In genomic region chr17:61786088-61786487, GRCh38 we compare ENCODE assay signal across 13 cellular contexts.
"Had no signal": no experiment of that assay in that cellular context is flagged by ENCODE, and none has a peak within 500 bp of the region (broad histone marks: within the 10 kb centered on the region; RNA-seq: fewer than 3 reads in every experiment).

No MANE protein-coding gene starts in this region.

- DNase-seq: activated CD4-positive, alpha-beta T cell treated with anti-CD3 and anti-CD28 coated beads for 48 hours; activated naive CD8-positive, alpha-beta T cell treated with anti-CD3 and anti-CD28 coated beads for 36 hours; aorta; dorsolateral prefrontal cortex; hypothalamus; left cardiac atrium; naive thymus-derived CD8-positive, alpha-beta T cell; stomach; T-helper 9 cell had no signal

- H3K36me3 ChIP-seq: right atrium auricular region, stomach had no signal

- H3K27me3 ChIP-seq: dorsolateral prefrontal cortex, right atrium auricular region, stomach had no signal

- H3K27me3 Mint-ChIP-seq: activated naive CD8-positive, alpha-beta T cell treated with anti-CD3 and anti-CD28 coated beads for 36 hours; naive thymus-derived CD8-positive, alpha-beta T cell had no signal

- H3K9me3 ChIP-seq: right atrium auricular region, stomach had no signal

- H3K9me3 Mint-ChIP-seq: activated naive CD8-positive, alpha-beta T cell treated with anti-CD3 and anti-CD28 coated beads for 36 hours; naive thymus-derived CD8-positive, alpha-beta T cell had no signal

- H3K4me3 Mint-ChIP-seq: activated naive CD8-positive, alpha-beta T cell treated with anti-CD3 and anti-CD28 coated beads for 36 hours; naive thymus-derived CD8-positive, alpha-beta T cell had no signal

- H3K36me3 Mint-ChIP-seq: naive thymus-derived CD8-positive, alpha-beta T cell had no signal

- FAIRE-seq: bronchial epithelial cell had no signal

- ATAC-seq: left cardiac atrium; naive thymus-derived CD8-positive, alpha-beta T cell had no signal

- H3K4me3 ChIP-seq: dorsolateral prefrontal cortex, lung, right atrium auricular region, skin epidermis, stomach had no signal

- H3K27ac Mint-ChIP-seq: activated naive CD8-positive, alpha-beta T cell treated with anti-CD3 and anti-CD28 coated beads for 36 hours; naive thymus-derived CD8-positive, alpha-beta T cell had no signal

- H3K27ac ChIP-seq: dorsolateral prefrontal cortex, right atrium auricular region, skin epidermis, stomach had no signal

- H3K4me1 Mint-ChIP-seq: activated naive CD8-positive, alpha-beta T cell treated with anti-CD3 and anti-CD28 coated beads for 36 hours had no signal

- H3K4me1 ChIP-seq: right atrium auricular region, stomach had no signal
